ENCODE assay signal across 26 cellular contexts in the genomic region with DNA sequence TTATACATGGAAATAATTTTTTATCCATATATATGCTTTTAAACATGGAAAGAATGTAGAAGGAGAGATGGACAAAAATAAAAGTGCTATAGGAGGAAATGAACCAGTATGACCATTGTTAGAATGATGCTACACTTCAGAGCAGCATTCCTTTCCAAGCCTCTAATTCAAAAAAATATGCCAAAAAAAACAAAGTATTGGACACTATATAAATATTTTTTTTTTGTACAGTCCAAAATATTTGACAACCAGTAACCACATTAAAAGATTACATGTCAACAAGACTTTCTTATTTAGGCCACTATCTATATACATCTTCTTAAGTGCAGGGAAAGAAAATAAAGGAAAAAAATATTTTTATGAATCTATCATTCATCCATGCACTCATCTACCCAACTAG.
"Had no signal": no experiment of that assay in that cellular context is flagged by ENCODE, and none has a peak within 500 bp of the region (broad histone marks: within the 10 kb centered on the region; RNA-seq: fewer than 3 reads in every experiment).

No MANE protein-coding gene starts in this region.

- H3K36me3 ChIP-seq: brain microvascular endothelial cell, colonic mucosa, gastrocnemius medialis, lower lobe of right lung, thyroid gland, upper lobe of right lung had no signal

- H3K4me3 ChIP-seq: colonic mucosa, gastrocnemius medialis, lower lobe of right lung, mucosa of descending colon, SK-N-MC, spleen, thyroid gland, upper lobe of right lung had no signal

- ATAC-seq: activated T-cell treated with anti-CD3 and anti-CD28 coated beads, Interleukin-2, amount 50 U/mL, for 72 hours; gastrocnemius medialis; left colon; lower lobe of right lung; mucosa of descending colon; sciatic nerve; upper lobe of right lung had no signal

- H3K4me1 ChIP-seq: colonic mucosa, gastrocnemius medialis, lower lobe of right lung, spleen, upper lobe of right lung had no signal

- DNase-seq: activated CD4-positive, alpha-beta memory T cell treated with anti-CD3 and anti-CD28 coated beads, Interleukin-2, amount 10 ng/mL, durations not matched to agents 7 days and 5 days; activated CD4-positive, alpha-beta T cell treated with anti-CD3 and anti-CD28 coated beads, Interleukin-2, amount 10 ng/mL, durations not matched to agents 24 days and 14 days; activated effector memory CD4-positive, alpha-beta T cell treated with Interleukin-2 at 50 U/mL for 16 hours; activated naive CD4-positive, alpha-beta T cell treated with anti-CD3 and anti-CD28 coated beads for 36 hours; activated naive CD8-positive, alpha-beta T cell treated with anti-CD3 and anti-CD28 coated beads, Interleukin-2, amount 10 ng/mL, durations not matched to agents 7 days and 5 days; activated T-cell treated with anti-CD3 and anti-CD28 coated beads, Interleukin-2, amount 50 U/mL, for 72 hours; amygdala; brain microvascular endothelial cell; colonic mucosa; endodermal cell; gastrocnemius medialis; hypothalamus; islet precursor cell; left colon; lower lobe of right lung; mucosa of descending colon; naive B cell; occipital lobe; posterior cingulate gyrus; spleen; stimulated activated CD4-positive, alpha-beta T cell treated with anti-CD3 and anti-CD28 coated beads, Interleukin-4, amount 100 ng/mL, for 1 hour; stimulated activated naive CD4-positive, alpha-beta T cell treated with Interleukin-2 at 50 U/mL for 16 hours; thyroid gland; upper lobe of right lung had no signal

- H3K27ac ChIP-seq: brain microvascular endothelial cell, colonic mucosa, gastrocnemius medialis, lower lobe of right lung, SK-N-MC, spleen, thyroid gland, upper lobe of right lung had no signal

- H3K9me3 ChIP-seq: colonic mucosa, gastrocnemius medialis, lower lobe of right lung, mucosa of descending colon, thyroid gland, upper lobe of right lung had no signal

- H3K27me3 ChIP-seq: brain microvascular endothelial cell, colonic mucosa, gastrocnemius medialis, spleen, thyroid gland, upper lobe of right lung had no signal
